In genomic region chr12:91551242-91551641, GRCh38 we compare ENCODE assay signal across 11 cellular contexts.
"Had no signal": no experiment of that assay in that cellular context is flagged by ENCODE, and none has a peak within 500 bp of the region (broad histone marks: within the 10 kb centered on the region; RNA-seq: fewer than 3 reads in every experiment).

No MANE protein-coding gene starts in this region.

- DNase-seq: GM23248, GOT3, H7, H9, HCEC 1CT, HFFc6 had no signal

- H3K9ac ChIP-seq: GM23248 had no signal

- ATAC-seq: GM23338, HCT116 had no signal

- H3K36me3 ChIP-seq: HAP-1 had no signal

- H3K27ac ChIP-seq: GM23248 had no signal

- FAIRE-seq: H1, H54 had no signal

- H2AFZ ChIP-seq: GM23248 had no signal

- H3K9me3 Mint-ChIP-seq: GM23338 had no signal

- H3K9me3 ChIP-seq: HAP-1 had no signal

- H3K4me3 ChIP-seq: GM23248, GM23338, HAP-1 had no signal

- H3K4me3 Mint-ChIP-seq: GM23338, H9, HFFc6 had no signal

- H3K4me1 ChIP-seq: HAP-1 had no signal

- H3K4me2 ChIP-seq: GM23338 had no signal

- H3K4me1 Mint-ChIP-seq: GM23338, H9 had no signal

- H3K27ac Mint-ChIP-seq: GM23338, HFFc6 had no signal
